In the genomic region with DNA sequence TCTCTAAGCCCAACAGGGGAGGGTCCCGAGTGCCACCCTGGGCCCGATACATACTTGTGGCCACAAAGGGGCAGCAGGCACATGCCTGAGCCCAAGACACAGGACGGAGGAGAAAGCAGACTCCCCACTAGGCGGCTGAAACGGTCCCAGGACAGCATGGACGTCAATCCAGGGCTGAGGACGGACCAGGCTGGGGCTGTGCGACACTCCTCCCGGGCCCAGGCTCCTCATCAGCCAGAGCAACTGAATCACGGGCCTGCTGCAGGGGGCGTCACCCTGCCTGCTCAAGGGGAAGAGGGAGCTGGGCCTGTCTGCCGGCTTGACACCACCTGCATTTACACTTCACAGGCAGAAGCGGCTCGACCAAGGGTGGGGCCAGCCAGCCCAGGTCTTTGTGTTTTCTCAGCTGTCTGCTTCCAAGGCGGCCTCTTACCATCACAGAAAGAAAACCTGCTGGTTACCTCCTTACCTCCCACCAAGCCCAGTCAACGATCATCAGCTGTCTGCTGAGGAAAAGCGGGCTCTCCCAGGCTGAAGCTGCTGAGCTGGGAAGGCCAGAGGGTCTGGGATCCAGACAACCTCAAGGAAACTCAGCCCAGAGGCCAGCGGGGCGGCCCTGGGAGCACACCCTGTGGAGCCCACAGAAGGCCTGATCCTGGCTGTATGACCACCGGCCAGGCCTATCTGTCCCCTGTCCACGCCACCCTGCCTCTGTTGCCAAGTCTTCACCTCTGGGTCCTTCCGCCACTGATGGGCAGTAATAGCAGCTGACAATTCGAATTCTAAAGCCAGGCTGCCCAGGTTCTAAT, we compare ENCODE assay signal across 1 cellular context.
TF ChIP-seq lines count a peak whose summit lies in the region.

No MANE protein-coding gene starts in this region.

TF ChIP-seq in HepG2, 621 proteins besides CTCF, POLR2A, EP300 and RAD21 (continued from another document and continues in another):
- TF ChIP-seq, protein P1, sequence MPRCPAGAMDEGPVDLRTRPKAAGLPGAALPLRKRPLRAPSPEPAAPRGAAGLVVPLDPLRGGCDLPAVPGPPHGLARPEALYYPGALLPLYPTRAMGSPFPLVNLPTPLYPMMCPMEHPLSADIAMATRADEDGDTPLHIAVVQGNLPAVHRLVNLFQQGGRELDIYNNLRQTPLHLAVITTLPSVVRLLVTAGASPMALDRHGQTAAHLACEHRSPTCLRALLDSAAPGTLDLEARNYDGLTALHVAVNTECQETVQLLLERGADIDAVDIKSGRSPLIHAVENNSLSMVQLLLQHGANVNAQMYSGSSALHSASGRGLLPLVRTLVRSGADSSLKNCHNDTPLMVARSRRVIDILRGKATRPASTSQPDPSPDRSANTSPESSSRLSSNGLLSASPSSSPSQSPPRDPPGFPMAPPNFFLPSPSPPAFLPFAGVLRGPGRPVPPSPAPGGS (CRISPR knock-in tag; IDR thresholded peaks at IDR 0.05), result 0 out of 2 replicates have a peak, but pooled peaks have one; percentile 36
- no peak for TF ChIP-seq HIVEP1 (CRISPR knock-in tag; IDR thresholded peaks at IDR 0.05)
- no peak for TF ChIP-seq SIN3B (IDR thresholded peaks at IDR 0.05; ENCODE audit: low read length)
- no peak for TF ChIP-seq E2F2 (CRISPR knock-in tag; IDR thresholded peaks at IDR 0.05; ENCODE audit: borderline replicate concordance)
- TF ChIP-seq, protein P2, sequence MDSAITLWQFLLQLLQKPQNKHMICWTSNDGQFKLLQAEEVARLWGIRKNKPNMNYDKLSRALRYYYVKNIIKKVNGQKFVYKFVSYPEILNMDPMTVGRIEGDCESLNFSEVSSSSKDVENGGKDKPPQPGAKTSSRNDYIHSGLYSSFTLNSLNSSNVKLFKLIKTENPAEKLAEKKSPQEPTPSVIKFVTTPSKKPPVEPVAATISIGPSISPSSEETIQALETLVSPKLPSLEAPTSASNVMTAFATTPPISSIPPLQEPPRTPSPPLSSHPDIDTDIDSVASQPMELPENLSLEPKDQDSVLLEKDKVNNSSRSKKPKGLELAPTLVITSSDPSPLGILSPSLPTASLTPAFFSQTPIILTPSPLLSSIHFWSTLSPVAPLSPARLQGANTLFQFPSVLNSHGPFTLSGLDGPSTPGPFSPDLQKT (CRISPR knock-in tag; IDR thresholded peaks at IDR 0.05; ENCODE audit: borderline replicate concordance), result no peak
- TF ChIP-seq ZNF383 (CRISPR knock-in tag; IDR thresholded peaks at IDR 0.05; ENCODE audit: borderline replicate concordance), result no peak
- no peak for TF ChIP-seq ZNF572 (CRISPR knock-in tag; IDR thresholded peaks at IDR 0.05)
- no peak for TF ChIP-seq ZBTB8A (CRISPR knock-in tag; IDR thresholded peaks at IDR 0.05; ENCODE audit: borderline replicate concordance, low read depth)
- no peak for TF ChIP-seq MIER2 (CRISPR knock-in tag; IDR thresholded peaks at IDR 0.05)
- TF ChIP-seq ZNF460 (CRISPR knock-in tag; IDR thresholded peaks at IDR 0.05; ENCODE audit: borderline replicate concordance), result no peak
- TF ChIP-seq STAG1 (CRISPR knock-in tag; IDR thresholded peaks at IDR 0.05), result peak; percentile 88
- TF ChIP-seq ZNF850 (CRISPR knock-in tag; conservative IDR thresholded peaks at IDR 0.05), result no peak
- peak; percentile 88 for TF ChIP-seq XRCC5 (optimal IDR thresholded peaks at IDR 0.05; ENCODE audit: low read length)
- TF ChIP-seq TEF (CRISPR knock-in tag; IDR thresholded peaks at IDR 0.05), result no peak
- TF ChIP-seq ZNF749 (CRISPR knock-in tag; IDR thresholded peaks at IDR 0.05; ENCODE audit: borderline replicate concordance), result no peak
- no peak for TF ChIP-seq CEBPB (IDR thresholded peaks at IDR 0.05; ENCODE audit: borderline replicate concordance, low read depth, low read length)
- TF ChIP-seq ZNF101 (CRISPR knock-in tag; IDR thresholded peaks at IDR 0.05; ENCODE audit: borderline replicate concordance, low read depth), result no peak
- TF ChIP-seq, protein P3, sequence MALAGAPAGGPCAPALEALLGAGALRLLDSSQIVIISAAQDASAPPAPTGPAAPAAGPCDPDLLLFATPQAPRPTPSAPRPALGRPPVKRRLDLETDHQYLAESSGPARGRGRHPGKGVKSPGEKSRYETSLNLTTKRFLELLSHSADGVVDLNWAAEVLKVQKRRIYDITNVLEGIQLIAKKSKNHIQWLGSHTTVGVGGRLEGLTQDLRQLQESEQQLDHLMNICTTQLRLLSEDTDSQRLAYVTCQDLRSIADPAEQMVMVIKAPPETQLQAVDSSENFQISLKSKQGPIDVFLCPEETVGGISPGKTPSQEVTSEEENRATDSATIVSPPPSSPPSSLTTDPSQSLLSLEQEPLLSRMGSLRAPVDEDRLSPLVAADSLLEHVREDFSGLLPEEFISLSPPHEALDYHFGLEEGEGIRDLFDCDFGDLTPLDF (CRISPR knock-in tag; IDR thresholded peaks at IDR 0.05), result no peak
- TF ChIP-seq GLMP (CRISPR knock-in tag; IDR thresholded peaks at IDR 0.05; ENCODE audit: borderline replicate concordance), result no peak
- no peak for TF ChIP-seq KLF9 (CRISPR knock-in tag; IDR thresholded peaks at IDR 0.05; ENCODE audit: low read depth)
- no peak for TF ChIP-seq ZNF713 (CRISPR knock-in tag; IDR thresholded peaks at IDR 0.05)
- TF ChIP-seq, protein P4, sequence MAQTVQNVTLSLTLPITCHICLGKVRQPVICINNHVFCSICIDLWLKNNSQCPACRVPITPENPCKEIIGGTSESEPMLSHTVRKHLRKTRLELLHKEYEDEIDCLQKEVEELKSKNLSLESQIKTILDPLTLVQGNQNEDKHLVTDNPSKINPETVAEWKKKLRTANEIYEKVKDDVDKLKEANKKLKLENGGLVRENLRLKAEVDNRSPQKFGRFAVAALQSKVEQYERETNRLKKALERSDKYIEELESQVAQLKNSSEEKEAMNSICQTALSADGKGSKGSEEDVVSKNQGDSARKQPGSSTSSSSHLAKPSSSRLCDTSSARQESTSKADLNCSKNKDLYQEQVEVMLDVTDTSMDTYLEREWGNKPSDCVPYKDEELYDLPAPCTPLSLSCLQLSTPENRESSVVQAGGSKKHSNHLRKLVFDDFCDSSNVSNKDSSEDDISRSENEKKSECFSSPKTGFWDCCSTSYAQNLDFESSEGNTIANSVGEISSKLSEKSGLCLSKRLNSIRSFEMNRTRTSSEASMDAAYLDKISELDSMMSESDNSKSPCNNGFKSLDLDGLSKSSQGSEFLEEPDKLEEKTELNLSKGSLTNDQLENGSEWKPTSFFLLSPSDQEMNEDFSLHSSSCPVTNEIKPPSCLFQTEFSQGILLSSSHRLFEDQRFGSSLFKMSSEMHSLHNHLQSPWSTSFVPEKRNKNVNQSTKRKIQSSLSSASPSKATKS (CRISPR knock-in tag; IDR thresholded peaks at IDR 0.05), result no peak
- TF ChIP-seq ZNF143 (CRISPR knock-in tag; IDR thresholded peaks at IDR 0.05), result no peak
- TF ChIP-seq, protein P5, sequence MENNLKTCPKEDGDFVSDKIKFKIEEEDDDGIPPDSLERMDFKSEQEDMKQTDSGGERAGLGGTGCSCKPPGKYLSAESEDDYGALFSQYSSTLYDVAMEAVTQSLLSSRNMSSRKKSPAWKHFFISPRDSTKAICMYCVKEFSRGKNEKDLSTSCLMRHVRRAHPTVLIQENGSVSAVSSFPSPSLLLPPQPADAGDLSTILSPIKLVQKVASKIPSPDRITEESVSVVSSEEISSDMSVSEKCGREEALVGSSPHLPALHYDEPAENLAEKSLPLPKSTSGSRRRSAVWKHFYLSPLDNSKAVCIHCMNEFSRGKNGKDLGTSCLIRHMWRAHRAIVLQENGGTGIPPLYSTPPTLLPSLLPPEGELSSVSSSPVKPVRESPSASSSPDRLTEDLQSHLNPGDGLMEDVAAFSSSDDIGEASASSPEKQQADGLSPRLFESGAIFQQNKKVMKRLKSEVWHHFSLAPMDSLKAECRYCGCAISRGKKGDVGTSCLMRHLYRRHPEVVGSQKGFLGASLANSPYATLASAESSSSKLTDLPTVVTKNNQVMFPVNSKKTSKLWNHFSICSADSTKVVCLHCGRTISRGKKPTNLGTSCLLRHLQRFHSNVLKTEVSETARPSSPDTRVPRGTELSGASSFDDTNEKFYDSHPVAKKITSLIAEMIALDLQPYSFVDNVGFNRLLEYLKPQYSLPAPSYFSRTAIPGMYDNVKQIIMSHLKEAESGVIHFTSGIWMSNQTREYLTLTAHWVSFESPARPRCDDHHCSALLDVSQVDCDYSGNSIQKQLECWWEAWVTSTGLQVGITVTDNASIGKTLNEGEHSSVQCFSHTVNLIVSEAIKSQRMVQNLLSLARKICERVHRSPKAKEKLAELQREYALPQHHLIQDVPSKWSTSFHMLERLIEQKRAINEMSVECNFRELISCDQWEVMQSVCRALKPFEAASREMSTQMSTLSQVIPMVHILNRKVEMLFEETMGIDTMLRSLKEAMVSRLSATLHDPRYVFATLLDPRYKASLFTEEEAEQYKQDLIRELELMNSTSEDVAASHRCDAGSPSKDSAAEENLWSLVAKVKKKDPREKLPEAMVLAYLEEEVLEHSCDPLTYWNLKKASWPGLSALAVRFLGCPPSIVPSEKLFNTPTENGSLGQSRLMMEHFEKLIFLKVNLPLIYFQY (CRISPR knock-in tag; IDR thresholded peaks at IDR 0.05; ENCODE audit: borderline replicate concordance), result no peak
- no peak for TF ChIP-seq FOXA1 (IDR thresholded peaks at IDR 0.05)
- 0 out of 2 replicates have a peak, but pooled peaks have one; percentile 11 for TF ChIP-seq FOXA1 (CRISPR knock-in tag; IDR thresholded peaks at IDR 0.05)
- no peak for TF ChIP-seq ATF7 (IDR thresholded peaks at IDR 0.05)
- TF ChIP-seq ATF7 (CRISPR knock-in tag; IDR thresholded peaks at IDR 0.05), result no peak
- TF ChIP-seq, protein P6, sequence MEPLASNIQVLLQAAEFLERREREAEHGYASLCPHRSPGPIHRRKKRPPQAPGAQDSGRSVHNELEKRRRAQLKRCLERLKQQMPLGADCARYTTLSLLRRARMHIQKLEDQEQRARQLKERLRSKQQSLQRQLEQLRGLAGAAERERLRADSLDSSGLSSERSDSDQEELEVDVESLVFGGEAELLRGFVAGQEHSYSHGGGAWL (CRISPR knock-in tag; IDR thresholded peaks at IDR 0.05), result no peak
- TF ChIP-seq, protein P7, sequence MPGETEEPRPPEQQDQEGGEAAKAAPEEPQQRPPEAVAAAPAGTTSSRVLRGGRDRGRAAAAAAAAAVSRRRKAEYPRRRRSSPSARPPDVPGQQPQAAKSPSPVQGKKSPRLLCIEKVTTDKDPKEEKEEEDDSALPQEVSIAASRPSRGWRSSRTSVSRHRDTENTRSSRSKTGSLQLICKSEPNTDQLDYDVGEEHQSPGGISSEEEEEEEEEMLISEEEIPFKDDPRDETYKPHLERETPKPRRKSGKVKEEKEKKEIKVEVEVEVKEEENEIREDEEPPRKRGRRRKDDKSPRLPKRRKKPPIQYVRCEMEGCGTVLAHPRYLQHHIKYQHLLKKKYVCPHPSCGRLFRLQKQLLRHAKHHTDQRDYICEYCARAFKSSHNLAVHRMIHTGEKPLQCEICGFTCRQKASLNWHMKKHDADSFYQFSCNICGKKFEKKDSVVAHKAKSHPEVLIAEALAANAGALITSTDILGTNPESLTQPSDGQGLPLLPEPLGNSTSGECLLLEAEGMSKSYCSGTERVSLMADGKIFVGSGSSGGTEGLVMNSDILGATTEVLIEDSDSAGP (CRISPR knock-in tag; IDR thresholded peaks at IDR 0.05; ENCODE audit: borderline replicate concordance), result peak; percentile 50; the same call in 1 of the 2 replicates
- no peak for TF ChIP-seq TCF7L2 (IDR thresholded peaks at IDR 0.05; ENCODE audit: low read depth, low read length)
- TF ChIP-seq KLF11 (CRISPR knock-in tag; IDR thresholded peaks at IDR 0.05), result no peak
- TF ChIP-seq, protein P8, sequence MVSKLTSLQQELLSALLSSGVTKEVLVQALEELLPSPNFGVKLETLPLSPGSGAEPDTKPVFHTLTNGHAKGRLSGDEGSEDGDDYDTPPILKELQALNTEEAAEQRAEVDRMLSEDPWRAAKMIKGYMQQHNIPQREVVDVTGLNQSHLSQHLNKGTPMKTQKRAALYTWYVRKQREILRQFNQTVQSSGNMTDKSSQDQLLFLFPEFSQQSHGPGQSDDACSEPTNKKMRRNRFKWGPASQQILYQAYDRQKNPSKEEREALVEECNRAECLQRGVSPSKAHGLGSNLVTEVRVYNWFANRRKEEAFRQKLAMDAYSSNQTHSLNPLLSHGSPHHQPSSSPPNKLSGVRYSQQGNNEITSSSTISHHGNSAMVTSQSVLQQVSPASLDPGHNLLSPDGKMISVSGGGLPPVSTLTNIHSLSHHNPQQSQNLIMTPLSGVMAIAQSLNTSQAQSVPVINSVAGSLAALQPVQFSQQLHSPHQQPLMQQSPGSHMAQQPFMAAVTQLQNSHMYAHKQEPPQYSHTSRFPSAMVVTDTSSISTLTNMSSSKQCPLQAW (CRISPR knock-in tag; IDR thresholded peaks at IDR 0.05), result no peak
- TF ChIP-seq THAP7 (CRISPR knock-in tag; IDR thresholded peaks at IDR 0.05), result no peak
- no peak for TF ChIP-seq ZBTB7A (CRISPR knock-in tag; IDR thresholded peaks at IDR 0.05)
- TF ChIP-seq, protein P9, sequence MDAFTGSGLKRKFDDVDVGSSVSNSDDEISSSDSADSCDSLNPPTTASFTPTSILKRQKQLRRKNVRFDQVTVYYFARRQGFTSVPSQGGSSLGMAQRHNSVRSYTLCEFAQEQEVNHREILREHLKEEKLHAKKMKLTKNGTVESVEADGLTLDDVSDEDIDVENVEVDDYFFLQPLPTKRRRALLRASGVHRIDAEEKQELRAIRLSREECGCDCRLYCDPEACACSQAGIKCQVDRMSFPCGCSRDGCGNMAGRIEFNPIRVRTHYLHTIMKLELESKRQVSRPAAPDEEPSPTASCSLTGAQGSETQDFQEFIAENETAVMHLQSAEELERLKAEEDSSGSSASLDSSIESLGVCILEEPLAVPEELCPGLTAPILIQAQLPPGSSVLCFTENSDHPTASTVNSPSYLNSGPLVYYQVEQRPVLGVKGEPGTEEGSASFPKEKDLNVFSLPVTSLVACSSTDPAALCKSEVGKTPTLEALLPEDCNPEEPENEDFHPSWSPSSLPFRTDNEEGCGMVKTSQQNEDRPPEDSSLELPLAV (CRISPR knock-in tag; conservative IDR thresholded peaks at IDR 0.05; ENCODE audit: low read depth), result no peak
